1 cellular context compared by ENCODE assay signal in genomic region chr6:21754891-21755290, GRCh38.
TF ChIP-seq lines count a peak whose summit lies in the region.

No MANE protein-coding gene starts in this region.

TF ChIP-seq in SK-N-SH treated with all-trans-retinoic acid at 6 μM for 48 hours, 23 proteins besides CTCF, POLR2A, EP300 and RAD21 (continued from another document):
- no peak for TF ChIP-seq PPARA (CRISPR knock-in tag; IDR thresholded peaks at IDR 0.05; ENCODE audit: borderline replicate concordance)
- no peak for TF ChIP-seq OSR1 (CRISPR knock-in tag; IDR thresholded peaks at IDR 0.05)
